Comparison of ENCODE assay signal across 24 cellular contexts in genomic region chr2:234797566-234798250, GRCh38.
DNase-seq lines count a peak whose midpoint lies in the region; ATAC-seq and TF ChIP-seq lines count a peak whose summit lies in the region.
"Had no signal": no experiment of that assay in that cellular context is flagged by ENCODE, and none has a peak within 500 bp of the region (broad histone marks: within the 10 kb centered on the region; RNA-seq: fewer than 3 reads in every experiment).

No MANE protein-coding gene starts in this region.

- no peaks in the 10 kb centered on the region for H3K36me3 Mint-ChIP-seq in glutamatergic neuron (ENCODE audit: unreplicated experiment)
- H3K36me3 Mint-ChIP-seq: activated naive CD8-positive, alpha-beta T cell; CD8-positive, alpha-beta memory T cell; stimulated activated naive B cell treated with anti-CD40 and anti-IgM and Interleukin-4, amounts not matched to agents 10 μg/mL and 1 μg/mL and 100 μg/mL, for 72 hours had no signal

- H3K4me3 Mint-ChIP-seq in glutamatergic neuron (ENCODE audit: unreplicated experiment), result no peak overlapping the region
- H3K4me3 Mint-ChIP-seq: activated naive CD8-positive, alpha-beta T cell; CD8-positive, alpha-beta memory T cell; nephron; stimulated activated naive B cell treated with anti-CD40 and anti-IgM and Interleukin-4, amounts not matched to agents 10 μg/mL and 1 μg/mL and 100 μg/mL, for 72 hours had no signal

- TF ChIP-seq CTCF in AG10803 (conservative IDR thresholded peaks at IDR 0.05; ENCODE audit: low read length) (no peak), glutamatergic neuron (IDR thresholded peaks at IDR 0.05; ENCODE audit: partially characterized antibody, unreplicated experiment) (no peak)

- ATAC-seq in HG03442 (IDR thresholded peaks at IDR 0.05; ENCODE audit: unreplicated experiment), result no peak
- ATAC-seq: stimulated activated naive B cell treated with anti-CD40 and anti-IgM and Interleukin-4, amounts not matched to agents 10 μg/mL and 1 μg/mL and 100 μg/mL, for 72 hours; upper lobe of right lung had no signal

- H3K27ac Mint-ChIP-seq in glutamatergic neuron (ENCODE audit: unreplicated experiment), result peak overlapping the region; percentile 2
- H3K27ac Mint-ChIP-seq: activated naive CD8-positive, alpha-beta T cell; CD8-positive, alpha-beta memory T cell; nephron; stimulated activated naive B cell treated with anti-CD40 and anti-IgM and Interleukin-4, amounts not matched to agents 10 μg/mL and 1 μg/mL and 100 μg/mL, for 72 hours had no signal

- no peaks in the 10 kb centered on the region for H3K9me3 Mint-ChIP-seq in glutamatergic neuron (ENCODE audit: unreplicated experiment)
- H3K9me3 Mint-ChIP-seq: CD8-positive, alpha-beta memory T cell; nephron; stimulated activated naive B cell treated with anti-CD40 and anti-IgM and Interleukin-4, amounts not matched to agents 10 μg/mL and 1 μg/mL and 100 μg/mL, for 72 hours had no signal

- peaks cover 1% of the 10 kb centered on the region for H3K27me3 Mint-ChIP-seq in glutamatergic neuron (ENCODE audit: unreplicated experiment)

- DNase-seq in AG10803 (ENCODE audit: low read depth) (peak; percentile 62), ELF-1 (ENCODE audit: low read depth, low spot score) (peak; percentile 29), NCI-H69 (lab: John Stamatoyannopoulos, UW) (peak; percentile 21), glutamatergic neuron (no peak), NCI-H1930 (lab: John Stamatoyannopoulos, UW) (no peak), NCI-H1092 (lab: John Stamatoyannopoulos, UW) (no peak)
- DNase-seq: activated CD4-positive, alpha-beta T cell treated with anti-CD3 and anti-CD28 coated beads for 48 hours; activated CD8-positive, alpha-beta memory T cell treated with anti-CD3 and anti-CD28 coated beads for 24 hours; activated effector memory CD4-positive, alpha-beta T cell treated with Interleukin-2 at 50 U/mL for 16 hours; activated T-cell treated with anti-CD3 and anti-CD28 coated beads for 4 hours; CD8-positive, alpha-beta memory T cell; mammary epithelial cell; NCI-H1436; NCI-H510A; ovary; stimulated activated naive B cell treated with anti-CD40 and anti-IgM and Interleukin-4, amounts not matched to agents 10 μg/mL and 1 μg/mL and 100 μg/mL, for 72 hours; substantia nigra; SW 1271; upper lobe of right lung had no signal

- peaks cover 23% of the 10 kb centered on the region for H3K4me1 Mint-ChIP-seq in glutamatergic neuron (ENCODE audit: low read depth, unreplicated experiment)
- H3K4me1 Mint-ChIP-seq: CD8-positive, alpha-beta memory T cell; stimulated activated naive B cell treated with anti-CD40 and anti-IgM and Interleukin-4, amounts not matched to agents 10 μg/mL and 1 μg/mL and 100 μg/mL, for 72 hours had no signal

- no peak overlapping the region for H3K4me3 ChIP-seq in AG10803 (ENCODE audit: low read length)
- H3K4me3 ChIP-seq: breast epithelium, ovary, skin epidermis, upper lobe of right lung had no signal

Comparison
In these comparisons a context has a peak if more than half of its experiments do, and no peak if none do; other contexts are left out.
1. DNase-seq: peak in AG10803 (single experiment), ELF-1 (single experiment) and NCI-H69 (single experiment); none in glutamatergic neuron (single experiment), NCI-H1930 (0 of 2) and NCI-H1092 (single experiment).